In the genomic region with DNA sequence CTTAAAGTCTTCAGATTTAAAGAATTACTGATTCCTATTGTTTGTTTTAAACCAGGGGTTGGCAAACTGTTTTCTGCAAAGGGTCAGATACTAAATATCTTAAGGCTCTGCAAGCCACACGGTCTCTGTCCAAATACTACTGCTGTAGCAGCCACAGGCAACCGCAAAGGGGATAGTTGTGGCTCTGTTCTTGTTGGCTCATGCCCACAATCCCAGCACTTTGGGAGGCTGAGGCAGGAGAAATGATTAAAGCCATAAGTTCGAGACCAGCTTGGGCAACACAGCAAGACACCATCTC, we compare ENCODE assay signal across 13 cellular contexts. TPM values are rescaled to one million over a fixed set of nuclear protein-coding genes. Genes with fewer than 3 reads are reported as not detected.
DNase-seq lines count a peak whose midpoint lies in the region; ATAC-seq, FAIRE-seq and TF ChIP-seq lines count a peak whose summit lies in the region.
"Had no signal": no experiment of that assay in that cellular context is flagged by ENCODE, and none has a peak within 500 bp of the region (broad histone marks: within the 10 kb centered on the region; RNA-seq: fewer than 3 reads in every experiment).

No MANE protein-coding gene starts in this region.

- TF ChIP-seq CTCF in SK-N-SH (IDR thresholded peaks at IDR 0.05) (no peak), astrocyte (IDR thresholded peaks at IDR 0.05; ENCODE audit: insufficient read depth, low read depth, low read length) (no peak)

- FAIRE-seq in astrocyte (lab: Jason Lieb, UNC), result no peak
- FAIRE-seq: A549, urothelium cell line had no signal

- CTCF ChIA-PET in SK-N-SH (lab: Yijun Ruan, JAX), result interaction anchor here (1.0 to 5.3 kb wide), 5 partner anchors 12 to 163 kb away, joined by 3 to 34 read pairs (median 7); no protein-coding TSS in a partner anchor

- H3K27me3 Mint-ChIP-seq in astrocyte (ENCODE audit: low read depth, unreplicated experiment), result no peaks in the 10 kb centered on the region
- no peaks in the 10 kb centered on the region for H3K27me3 Mint-ChIP-seq in naive thymus-derived CD8-positive, alpha-beta T cell

- H4K20me1 ChIP-seq in SK-N-SH (ENCODE audit: insufficient read depth), result peaks cover 98% of the 10 kb centered on the region
- H4K20me1 ChIP-seq in astrocyte (ENCODE audit: insufficient read depth, low read length), result peaks cover 98% of the 10 kb centered on the region

- H2AFZ ChIP-seq in SK-N-SH (ENCODE audit: low read depth), result no peak overlapping the region
- no peak overlapping the region for H2AFZ ChIP-seq in astrocyte (ENCODE audit: low read depth, low read length)

- peaks cover 31 to 88% of the 10 kb centered on the region in 2 experiments for H3K4me1 ChIP-seq in SK-N-SH (ENCODE audit: control insufficient read depth in 1 of 2, insufficient read depth in 2 of 2, low read depth in 1 of 2, low read length in 1 of 2)
- peaks cover 26% of the 10 kb centered on the region for H3K4me1 ChIP-seq in astrocyte (ENCODE audit: insufficient read depth, low read length)

- ATAC-seq in SK-N-SH treated with all-trans-retinoic acid at 6 μM for 48 hours (no peak), HG02763 (IDR thresholded peaks at IDR 0.05; ENCODE audit: unreplicated experiment) (no peak)
- ATAC-seq in naive thymus-derived CD8-positive, alpha-beta T cell, result no peak
- ATAC-seq: A549 had no signal

- no peaks in the 10 kb centered on the region for H3K27me3 ChIP-seq in SK-N-SH (ENCODE audit: insufficient read depth)
- H3K27me3 ChIP-seq in astrocyte (ENCODE audit: insufficient read depth, low read length), result no peaks in the 10 kb centered on the region

- H3K4me2 ChIP-seq in SK-N-SH (no peak overlapping the region), astrocyte (ENCODE audit: low read length) (no peak overlapping the region)
- H3K4me2 ChIP-seq: A549 had no signal

- no peaks in the 10 kb centered on the region for H3F3A ChIP-seq in SK-N-SH (replicated peaks; ENCODE audit: insufficient read depth)

- POLR2A ChIA-PET in SK-N-SH (lab: Yijun Ruan, JAX), result interaction anchor here (0.9 to 1.0 kb wide), 2 partner anchors 18 to 127 kb away, joined by 3 read pairs; no protein-coding TSS in a partner anchor
- POLR2A ChIA-PET in naive thymus-derived CD8-positive, alpha-beta T cell (lab: Charles Lee), result interaction anchor here (3.6 kb wide), 1 partner anchor 12 kb away, joined by 8 read pairs; no protein-coding TSS in a partner anchor

- H3K27ac Mint-ChIP-seq in astrocyte (ENCODE audit: unreplicated experiment), result no peak overlapping the region
- peak overlapping the region in 6 of 10 donors; percentile 31 to 100 (median 61) for H3K27ac Mint-ChIP-seq in naive thymus-derived CD8-positive, alpha-beta T cell

- H3K4me3 Mint-ChIP-seq in astrocyte (ENCODE audit: unreplicated experiment), result no peak overlapping the region
- no peak overlapping the region for H3K4me3 Mint-ChIP-seq in naive thymus-derived CD8-positive, alpha-beta T cell

- H3K4me1 Mint-ChIP-seq in astrocyte (ENCODE audit: low read depth, unreplicated experiment), result peaks cover 48% of the 10 kb centered on the region
- H3K4me1 Mint-ChIP-seq in naive thymus-derived CD8-positive, alpha-beta T cell, result peaks cover 50 to 97% (median 91%) of the 10 kb centered on the region in 4 donors

- WGBS in SK-N-SH (ENCODE audit: low lambda C conversion rate), result 94% methylated on average over 3 of the region's 3 CpGs

- H3K9ac ChIP-seq in SK-N-SH (no peak overlapping the region), astrocyte (ENCODE audit: low read length) (no peak overlapping the region)

- H3K4me3 ChIP-seq in SK-N-SH (ENCODE audit: low read depth in 2 of 2, low read length in 1 of 2) (no peak overlapping the region), astrocyte (ENCODE audit: insufficient read depth, low read depth, low read length) (no peak overlapping the region)
- H3K4me3 ChIP-seq: A549 had no signal

- no peak for TF ChIP-seq RAD21 in SK-N-SH (IDR thresholded peaks at IDR 0.05; ENCODE audit: low read length)

- H3K36me3 Mint-ChIP-seq in astrocyte (ENCODE audit: low read depth, unreplicated experiment), result peaks cover 10% of the 10 kb centered on the region
- peaks cover 0 to 8% (median 0%) of the 10 kb centered on the region in 3 donors for H3K36me3 Mint-ChIP-seq in naive thymus-derived CD8-positive, alpha-beta T cell

- DNase-seq in SK-N-SH, result no peak
- peak; percentile 62 for DNase-seq in EH (ENCODE audit: low read depth)
- DNase-seq in astrocyte (ENCODE audit: low read depth), result peak; percentile 51
- DNase-seq in naive thymus-derived CD8-positive, alpha-beta T cell, result no peak
- no peak for DNase-seq in amygdala (lab: John Stamatoyannopoulos, UW)
- DNase-seq in NCI-H526 (lab: John Stamatoyannopoulos, UW), result no peak
- DNase-seq: activated gamma-delta T cell treated with Interleukin-2 at 50 U/mL for 16 hours, DND-41, NCI-H1930 had no signal

- no peaks in the 10 kb centered on the region for H3K9me2 ChIP-seq in SK-N-SH

- no peak for TF ChIP-seq EP300 in SK-N-SH (IDR thresholded peaks at IDR 0.05; ENCODE audit: borderline replicate concordance in 1 of 2, low read depth in 1 of 2, low read length in 1 of 2)

- H3K36me3 ChIP-seq in SK-N-SH (replicated peaks in 1 of 2; ENCODE audit: control insufficient read depth in 1 of 2, insufficient read depth in 2 of 2, low read length in 1 of 2) (peaks cover 0 to 2% of the 10 kb centered on the region in 2 experiments), astrocyte (ENCODE audit: insufficient read depth, low read length) (peaks cover 2% of the 10 kb centered on the region)

- H3K79me2 ChIP-seq in SK-N-SH (ENCODE audit: insufficient read depth), result peaks cover 99% of the 10 kb centered on the region
- H3K79me2 ChIP-seq in astrocyte (ENCODE audit: insufficient read depth, low read length), result peaks cover 98% of the 10 kb centered on the region

- peak overlapping the region in 1 of 2 experiments; percentile 96; a peak in 2 of 4 replicates for H3K27ac ChIP-seq in SK-N-SH (ENCODE audit: low read depth in 2 of 2, low read length in 1 of 2)
- no peak overlapping the region for H3K27ac ChIP-seq in astrocyte (ENCODE audit: low read depth, low read length)
- H3K27ac ChIP-seq: A549 had no signal

- no peaks in the 10 kb centered on the region for H3K9me3 Mint-ChIP-seq in astrocyte (ENCODE audit: unreplicated experiment)
- H3K9me3 Mint-ChIP-seq in naive thymus-derived CD8-positive, alpha-beta T cell, result no peaks in the 10 kb centered on the region

- H3K9me3 ChIP-seq in SK-N-SH, result no peaks in the 10 kb centered on the region
- no peaks in the 10 kb centered on the region for H3K9me3 ChIP-seq in astrocyte (ENCODE audit: insufficient read depth, low read depth, low read length)
- H3K9me3 ChIP-seq: A549 had no signal

TF ChIP-seq in SK-N-SH, 30 proteins besides CTCF, POLR2A, EP300 and RAD21 (continues in another document):
- no peak for TF ChIP-seq SMC3 (IDR thresholded peaks at IDR 0.05; ENCODE audit: low read depth, low read length)
- TF ChIP-seq NRF1 (IDR thresholded peaks at IDR 0.05; ENCODE audit: low read depth, low read length), result no peak

TF ChIP-seq in SK-N-SH treated with all-trans-retinoic acid at 6 μM for 48 hours, 23 proteins besides CTCF, POLR2A, EP300 and RAD21 (continues in another document):
- TF ChIP-seq, protein P1, sequence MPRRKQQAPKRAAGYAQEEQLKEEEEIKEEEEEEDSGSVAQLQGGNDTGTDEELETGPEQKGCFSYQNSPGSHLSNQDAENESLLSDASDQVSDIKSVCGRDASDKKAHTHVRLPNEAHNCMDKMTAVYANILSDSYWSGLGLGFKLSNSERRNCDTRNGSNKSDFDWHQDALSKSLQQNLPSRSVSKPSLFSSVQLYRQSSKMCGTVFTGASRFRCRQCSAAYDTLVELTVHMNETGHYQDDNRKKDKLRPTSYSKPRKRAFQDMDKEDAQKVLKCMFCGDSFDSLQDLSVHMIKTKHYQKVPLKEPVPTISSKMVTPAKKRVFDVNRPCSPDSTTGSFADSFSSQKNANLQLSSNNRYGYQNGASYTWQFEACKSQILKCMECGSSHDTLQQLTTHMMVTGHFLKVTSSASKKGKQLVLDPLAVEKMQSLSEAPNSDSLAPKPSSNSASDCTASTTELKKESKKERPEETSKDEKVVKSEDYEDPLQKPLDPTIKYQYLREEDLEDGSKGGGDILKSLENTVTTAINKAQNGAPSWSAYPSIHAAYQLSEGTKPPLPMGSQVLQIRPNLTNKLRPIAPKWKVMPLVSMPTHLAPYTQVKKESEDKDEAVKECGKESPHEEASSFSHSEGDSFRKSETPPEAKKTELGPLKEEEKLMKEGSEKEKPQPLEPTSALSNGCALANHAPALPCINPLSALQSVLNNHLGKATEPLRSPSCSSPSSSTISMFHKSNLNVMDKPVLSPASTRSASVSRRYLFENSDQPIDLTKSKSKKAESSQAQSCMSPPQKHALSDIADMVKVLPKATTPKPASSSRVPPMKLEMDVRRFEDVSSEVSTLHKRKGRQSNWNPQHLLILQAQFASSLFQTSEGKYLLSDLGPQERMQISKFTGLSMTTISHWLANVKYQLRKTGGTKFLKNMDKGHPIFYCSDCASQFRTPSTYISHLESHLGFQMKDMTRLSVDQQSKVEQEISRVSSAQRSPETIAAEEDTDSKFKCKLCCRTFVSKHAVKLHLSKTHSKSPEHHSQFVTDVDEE (CRISPR knock-in tag; IDR thresholded peaks at IDR 0.05), result no peak
- TF ChIP-seq BACH2 (CRISPR knock-in tag; IDR thresholded peaks at IDR 0.05; ENCODE audit: borderline replicate concordance), result no peak

RNA-seq across cellular contexts. Expression of a gene that starts 22.4 kb away (rescaled TPM):
- 71.8 and 84.0 TPM in 2 replicates for polyA plus RNA-seq in SK-N-SH (2012; rRNA removed)
- 38.5 and 46.3 TPM in 2 replicates for polyA plus RNA-seq in SK-N-SH (2012; cell fraction: cytosol; rRNA removed)
- polyA plus RNA-seq in SK-N-SH (2012; cell fraction: nucleus; rRNA removed), result 102 and 210 TPM in 2 replicates
- total RNA-seq in astrocyte, result 61.3 and 70.5 TPM in 2 replicates
- total RNA-seq in naive thymus-derived CD8-positive, alpha-beta T cell, result 100 to 1,000 TPM; 128 to 145 TPM
- 10 to 100 TPM in 1 of 3 donors, 1 to 10 TPM in 2; 7.7 to 13.0 (median 9.1) TPM for polyA plus RNA-seq in naive thymus-derived CD8-positive, alpha-beta T cell

RNA-seq across cellular contexts. Expression of a gene that starts 41.5 kb away (rescaled TPM):
- polyA plus RNA-seq in SK-N-SH (2012; rRNA removed), result 13.4 and 17.3 TPM in 2 replicates
- 2.8 and 4.4 TPM in 2 replicates for polyA plus RNA-seq in SK-N-SH (2012; cell fraction: cytosol; rRNA removed)
- polyA plus RNA-seq in SK-N-SH (2012; cell fraction: nucleus; rRNA removed), result 93.5 and 127 TPM in 2 replicates
- total RNA-seq in astrocyte, result 6.2 and 7.2 TPM in 2 replicates
- 10 to 100 TPM; 55.9 to 58.3 TPM for total RNA-seq in naive thymus-derived CD8-positive, alpha-beta T cell
- polyA plus RNA-seq in naive thymus-derived CD8-positive, alpha-beta T cell, result 1 to 10 TPM; 1.3 to 2.8 (median 2.0) TPM

RNA-seq across cellular contexts. Expression of a gene that starts 50.9 kb away (rescaled TPM):
- 6.5 and 9.1 TPM in 2 replicates for polyA plus RNA-seq in SK-N-SH (2012; rRNA removed)
- 1.9 and 2.6 TPM in 2 replicates for polyA plus RNA-seq in SK-N-SH (2012; cell fraction: cytosol; rRNA removed)
- polyA plus RNA-seq in SK-N-SH (2012; cell fraction: nucleus; rRNA removed), result 40.0 and 44.0 TPM in 2 replicates
- total RNA-seq in astrocyte, result 3.9 and 4.2 TPM in 2 replicates
- total RNA-seq in naive thymus-derived CD8-positive, alpha-beta T cell, result 10 to 100 TPM; 32.7 to 34.5 TPM
- polyA plus RNA-seq in naive thymus-derived CD8-positive, alpha-beta T cell, result 1 to 10 TPM; 6.2 to 8.4 (median 7.0) TPM

RNA-seq across cellular contexts. Expression of a gene that starts 52.0 kb away (rescaled TPM):
- 386 and 534 TPM in 2 replicates for polyA plus RNA-seq in SK-N-SH (2012; rRNA removed)
- polyA plus RNA-seq in SK-N-SH (2012; cell fraction: cytosol; rRNA removed), result 223 and 307 TPM in 2 replicates
- polyA plus RNA-seq in SK-N-SH (2012; cell fraction: nucleus; rRNA removed), result 249 and 444 TPM in 2 replicates
- 286 and 305 TPM in 2 replicates for total RNA-seq in astrocyte
- total RNA-seq in naive thymus-derived CD8-positive, alpha-beta T cell, result 100 to 1,000 TPM; 116 to 131 TPM
- 100 to 1,000 TPM; 374 to 404 (median 395) TPM for polyA plus RNA-seq in naive thymus-derived CD8-positive, alpha-beta T cell

Comparison
In these comparisons a context has a peak if more than half of its experiments do, and no peak if none do; other contexts are left out.
1. DNase-seq: peak in EH (single experiment) and astrocyte (single experiment); none in SK-N-SH (single experiment), naive thymus-derived CD8-positive, alpha-beta T cell (0 of 10), amygdala (0 of 56) and NCI-H526 (0 of 2).